In genomic region chr22:38872831-38873248, GRCh38 we compare ENCODE assay signal across 7 cellular contexts. TPM values are rescaled to one million over a fixed set of nuclear protein-coding genes. Genes with fewer than 3 reads are reported as not detected.
DNase-seq lines count a peak whose midpoint lies in the region; ATAC-seq, FAIRE-seq and TF ChIP-seq lines count a peak whose summit lies in the region.

No MANE protein-coding gene starts in this region.

- RAD21 ChIA-PET in GM12878 (lab: Charles Lee; ENCODE audit: unreplicated experiment): interaction anchor here (1.5 to 2.2 kb wide), 3 partner anchors 70 to 112 kb away, joined by 4 to 16 read pairs (median 6); no protein-coding TSS in a partner anchor

- H3K4me2 ChIP-seq in GM12878 (ENCODE audit: control insufficient read depth, insufficient read depth): peak overlapping the region; percentile 97

- DNase-seq in GM03348 (ENCODE audit: low spot score) (peak; percentile 83), NCI-H146 (lab: John Stamatoyannopoulos, UW) (peak; percentile 70), GM12878 (ENCODE audit: low read depth, low spot score) (no peak)

- SMC1A ChIA-PET in GM12878 (lab: Charles Lee; ENCODE audit: uncharacterized antibody, unreplicated experiment): interaction anchor here (1.1 to 4.8 kb wide), 4 partner anchors 109 to 167 kb away, joined by 3 to 83 read pairs (median 10); partner anchors contain the start of genes APOBEC3B and GTPBP1

- peaks cover 27% of the 10 kb centered on the region for H3K79me2 ChIP-seq in GM12878 (ENCODE audit: control insufficient read depth, insufficient read depth, low read length)

- TF ChIP-seq RAD21 in GM12878 (IDR thresholded peaks at IDR 0.05; ENCODE audit: insufficient read depth, low read depth, low read length): no peak

- POLR2A ChIA-PET in GM12878 (lab: Charles Lee): interaction anchor here (0.7 to 2.5 kb wide), 6 partner anchors 69 to 276 kb away, joined by 3 to 9 read pairs (median 4); partner anchors contain the start of genes APOBEC3B and GTPBP1

- BruUV-seq in GM12878 (replicated peaks; lab: Mats Ljungman, UMichigan): no TSS peak

- intact Hi-C loops in GM12878 (cut with micrococcal nuclease; ENCODE audit: unreplicated experiment): loop anchor here (5.0 kb wide), 4 partner anchors 109 to 444 kb away; partner anchors contain the start of genes APOBEC3B, CBX7 and RPL3

- 3% methylated on average over 31 of the region's 37 CpGs for WGBS in GM12878 (ENCODE audit: insufficient coverage, insufficient replicate concordance, low lambda C conversion rate, missing lambda C conversion rate)

- no peak for TF ChIP-seq EP300 in GM12878 (IDR thresholded peaks at IDR 0.05; ENCODE audit: borderline replicate concordance in 1 of 2, control insufficient read depth in 1 of 2, low read depth in 2 of 2, low read length in 2 of 2)

- FAIRE-seq in GM12878 (lab: Jason Lieb, UNC): no peak

- H3K9me3 ChIP-seq in GM12878 (replicated peaks; ENCODE audit: control insufficient read depth, insufficient read depth, low read length): no peaks in the 10 kb centered on the region

- peaks cover 8 to 11% of the 10 kb centered on the region in 2 experiments for H3K36me3 ChIP-seq in GM12878 (ENCODE audit: control insufficient read depth in 2 of 2, insufficient read depth in 2 of 2, low read length in 1 of 2)
- H3K36me3 ChIP-seq in rectal smooth muscle tissue (ENCODE audit: control insufficient read depth, insufficient read depth, low read length): no peaks in the 10 kb centered on the region

- CTCF ChIA-PET in GM12878 (lab: Yijun Ruan, JAX): no interaction called here

- H3K9ac ChIP-seq in GM12878 (ENCODE audit: control insufficient read depth, insufficient read depth, low read length) (peak overlapping the region; percentile 77), rectal smooth muscle tissue (ENCODE audit: low read length) (peak overlapping the region; percentile 66)

- peaks cover 4% of the 10 kb centered on the region; the same call in 1 of the 2 replicates for H4K20me1 ChIP-seq in GM12878 (ENCODE audit: control insufficient read depth, insufficient read depth)

- in situ Hi-C loops in GM12878 (cut with MboI): loop anchor here (5.0 kb wide), 2 partner anchors 129 to 244 kb away; no protein-coding TSS in a partner anchor

- ATAC-seq in GM12878: peak; percentile 3; the same call in 2 of the 3 replicates
- no peak for ATAC-seq in GM19397 (IDR thresholded peaks at IDR 0.05; ENCODE audit: unreplicated experiment)
- ATAC-seq in GM21786 (IDR thresholded peaks at IDR 0.05; ENCODE audit: unreplicated experiment): no peak

- peak overlapping the region; percentile 66 for H2AFZ ChIP-seq in GM12878 (ENCODE audit: control insufficient read depth, low read depth, low read length)

- peak; percentile 14 for TF ChIP-seq POLR2A in GM12878 (IDR thresholded peaks at IDR 0.05; ENCODE audit: low read depth, low read length)

- H3K27me3 ChIP-seq in GM12878 (replicated peaks in 1 of 2; ENCODE audit: control insufficient read depth in 2 of 2, insufficient read depth in 2 of 2, low read length in 1 of 2) (no peaks in the 10 kb centered on the region), rectal smooth muscle tissue (ENCODE audit: control insufficient read depth, insufficient read depth, low read length) (no peaks in the 10 kb centered on the region)

- H3K4me3 ChIP-seq in GM12878 (peak overlapping the region; percentile 89), iPS-11a (ENCODE audit: low read depth, low read length) (peak overlapping the region; percentile 77), rectal smooth muscle tissue (ENCODE audit: low read length) (peak overlapping the region; percentile 84)

- H3K27ac ChIP-seq in GM12878 (ENCODE audit: control insufficient read depth, insufficient read depth) (peak overlapping the region; percentile 59), rectal smooth muscle tissue (ENCODE audit: low read depth, low read length) (peak overlapping the region; percentile 100)

- H3K4me1 ChIP-seq in GM12878 (ENCODE audit: control insufficient read depth, insufficient read depth, low read length) (peaks cover 29% of the 10 kb centered on the region), rectal smooth muscle tissue (ENCODE audit: control insufficient read depth, insufficient read depth, low read length) (peaks cover 21% of the 10 kb centered on the region)

- TF ChIP-seq CTCF in GM12878 (IDR thresholded peaks at IDR 0.05 in 2 of 3, conservative IDR thresholded peaks at IDR 0.05 in 1 of 3; ENCODE audit: control insufficient read depth in 2 of 3, extremely low read depth in 1 of 3, insufficient read depth in 1 of 3, low read depth in 3 of 3, low read length in 3 of 3): no peak

TF ChIP-seq in GM12878, 131 proteins besides CTCF, POLR2A, EP300 and RAD21:
- TF ChIP-seq RUNX3 (IDR thresholded peaks at IDR 0.05; ENCODE audit: low read length): 0 out of 2 replicates have a peak, but pooled peaks have one; percentile 26
- peak in 1 of 2 experiments; percentile 9; a peak in 2 of 4 replicates for TF ChIP-seq IKZF2 (IDR thresholded peaks at IDR 0.05)
- 0 out of 2 replicates have a peak, but pooled peaks have one; percentile 4 for TF ChIP-seq ATF7 (IDR thresholded peaks at IDR 0.05; ENCODE audit: low read depth)
- TF ChIP-seq RAD51 (IDR thresholded peaks at IDR 0.05): no peak
- no peak for TF ChIP-seq ATF3 (IDR thresholded peaks at IDR 0.05; ENCODE audit: borderline replicate concordance, extremely low read depth, low read depth, low read length)
- TF ChIP-seq YY1 (IDR thresholded peaks at IDR 0.05; ENCODE audit: low read depth, low read length): peak; percentile 81; the same call in 1 of the 2 replicates
- no peak for TF ChIP-seq RFX5 (IDR thresholded peaks at IDR 0.05; ENCODE audit: low read depth, low read length)

RNA-seq across cellular contexts. Expression of gene CBX6, which starts 0.8 kb away (rescaled TPM):
- total RNA-seq in GM12878 (2013; cell fraction: nucleolus; rRNA removed): 89.8 and 98.2 TPM in 2 replicates
- total RNA-seq in GM12878 (2014; rRNA removed): 59.1 and 67.1 TPM in 2 replicates
- 33.1 and 35.7 TPM in 2 replicates for total RNA-seq in GM12878 (2014; rRNA removed; fragmentation: Illumina TruSeq; extraction: Trizol)
- 135 and 142 TPM in 2 replicates for total RNA-seq in GM12878 (2021)
- 12.6 TPM for polyA plus RNA-seq in GM12878 (2011; ENCODE audit: low read depth)
- polyA plus RNA-seq in GM12878 (2011; rRNA removed): 6.0 and 10.2 TPM in 2 replicates
- 14.4 and 14.8 TPM in 2 replicates for polyA plus RNA-seq in GM12878 (2011; cell fraction: cytosol; rRNA removed)
- polyA plus RNA-seq in GM12878 (2011; cell fraction: nucleus; rRNA removed): 60.2 and 66.7 TPM in 2 replicates
- 25.3 and 32.1 TPM in 2 replicates for polyA plus RNA-seq in GM12878 (2012)
- 15.1 and 27.2 TPM in 2 replicates for polyA plus RNA-seq in GM12878 (2014; fragmentation: Illumina TruSeq; extraction: Trizol)
- polyA plus RNA-seq in GM12878 (2014; fragmentation: Nextera tagmentation; extraction: Ambion mirVana): 1 to 10 TPM; 3.6 to 4.5 TPM
- polyA plus RNA-seq in GM12878 (2014; rRNA removed): 39.0 and 43.9 TPM in 2 replicates
- 10 to 100 TPM; 72.6 to 74.6 TPM for polyA plus RNA-seq in GM12878 (2016; fragmentation: Nextera tagmentation; extraction: Ambion mirVana)
- polyA minus RNA-seq in GM12878 (2011; rRNA and poly(A)+ RNA removed): 25.9 and 48.3 TPM in 2 replicates
- polyA minus RNA-seq in GM12878 (2011; cell fraction: cytosol; rRNA and poly(A)+ RNA removed): 36.9 and 39.7 TPM in 2 replicates
- polyA minus RNA-seq in GM12878 (2011; cell fraction: nucleus; rRNA and poly(A)+ RNA removed): 60.8 and 96.1 TPM in 2 replicates

RNA-seq across cellular contexts. Expression of gene NPTXR, which starts 29.0 kb away (rescaled TPM):
- total RNA-seq in GM12878 (2013; cell fraction: nucleolus; rRNA removed): not detected in 2 replicates
- 0.05 and 0.06 TPM in 2 replicates for total RNA-seq in GM12878 (2014; rRNA removed)
- total RNA-seq in GM12878 (2014; rRNA removed; fragmentation: Illumina TruSeq; extraction: Trizol): 0.05 and 0.09 TPM in 2 replicates
- total RNA-seq in GM12878 (2021): 0.37 and 0.38 TPM in 2 replicates
- 0.14 TPM for polyA plus RNA-seq in GM12878 (2011; ENCODE audit: low read depth)
- polyA plus RNA-seq in GM12878 (2011; rRNA removed): not detected in 2 replicates
- polyA plus RNA-seq in GM12878 (2011; cell fraction: cytosol; rRNA removed): not detected in 2 replicates
- not detected in 2 replicates for polyA plus RNA-seq in GM12878 (2011; cell fraction: nucleus; rRNA removed)
- 0.26 and 0.29 TPM in 2 replicates for polyA plus RNA-seq in GM12878 (2012)
- 0.03 and 0.13 TPM in 2 replicates for polyA plus RNA-seq in GM12878 (2014; fragmentation: Illumina TruSeq; extraction: Trizol)
- under 1 TPM in 1 of 2 experiments, not detected in 1; 0.02 TPM for polyA plus RNA-seq in GM12878 (2014; fragmentation: Nextera tagmentation; extraction: Ambion mirVana)
- 0.16 and 0.22 TPM in 2 replicates for polyA plus RNA-seq in GM12878 (2014; rRNA removed)
- under 1 TPM; 0.04 TPM for polyA plus RNA-seq in GM12878 (2016; fragmentation: Nextera tagmentation; extraction: Ambion mirVana)
- polyA minus RNA-seq in GM12878 (2011; rRNA and poly(A)+ RNA removed): not detected in 2 replicates
- not detected in 2 replicates for polyA minus RNA-seq in GM12878 (2011; cell fraction: cytosol; rRNA and poly(A)+ RNA removed)
- polyA minus RNA-seq in GM12878 (2011; cell fraction: nucleus; rRNA and poly(A)+ RNA removed): not detected in 2 replicates
